23 cellular contexts compared by ENCODE assay signal in genomic region chr9:93343663-93344062, GRCh38.
"Had no signal": no experiment of that assay in that cellular context is flagged by ENCODE, and none has a peak within 500 bp of the region (broad histone marks: within the 10 kb centered on the region; RNA-seq: fewer than 3 reads in every experiment).

No MANE protein-coding gene starts in this region.

- H3K27ac Mint-ChIP-seq: activated CD8-positive, alpha-beta T cell treated with anti-CD3 and anti-CD28 coated beads for 36 hours; activated naive CD4-positive, alpha-beta T cell treated with anti-CD3 and anti-CD28 coated beads, Interleukin-2, amount 50 U/mL, for 24 hours; activated naive CD8-positive, alpha-beta T cell treated with anti-CD3 and anti-CD28 coated beads, Interleukin-2, amount 50 U/mL, for 24 hours; activated T-helper 2 cell treated with anti-CD3 and anti-CD28 coated beads, Interferon-gamma antibody, Interleukin-2, Interleukin-4, amounts not matched to agents 10 μg/mL and 5 μg/mL and 100 μg/mL, durations not matched to agents 14 hours and 24 hours and 36 hours; endodermal cell had no signal

- H3K27ac ChIP-seq: breast epithelium, foreskin keratinocyte, heart left ventricle, left lung, spleen, suprapubic skin, tibial artery had no signal

- H3K4me3 Mint-ChIP-seq: activated CD8-positive, alpha-beta T cell treated with anti-CD3 and anti-CD28 coated beads for 36 hours; activated naive CD4-positive, alpha-beta T cell treated with anti-CD3 and anti-CD28 coated beads, Interleukin-2, amount 50 U/mL, for 24 hours; activated naive CD8-positive, alpha-beta T cell treated with anti-CD3 and anti-CD28 coated beads, Interleukin-2, amount 50 U/mL, for 24 hours; activated T-cell treated with anti-CD3 and anti-CD28 coated beads, Interleukin-2, amount 50 U/mL, for 4 hours; endodermal cell had no signal

- H3K4me1 ChIP-seq: breast epithelium, foreskin keratinocyte had no signal

- DNase-seq: activated CD4-positive, alpha-beta T cell treated with anti-CD3 and anti-CD28 coated beads, Interleukin-2, amount 50 U/mL, for 1 hour; activated CD8-positive, alpha-beta T cell treated with anti-CD3 and anti-CD28 coated beads for 36 hours; activated naive CD8-positive, alpha-beta T cell treated with anti-CD3 and anti-CD28 coated beads, Interleukin-2, amount 50 U/mL, for 24 hours; activated T-cell treated with anti-CD3 and anti-CD28 coated beads, Interleukin-2, amount 50 U/mL, for 4 hours; amygdala; central memory CD4-positive, alpha-beta T cell; endodermal cell; foreskin keratinocyte; heart left ventricle; hypothalamus; kidney glomerular epithelial cell; left lung; occipital lobe; posterior cingulate gyrus; right cardiac atrium; spleen; stimulated activated naive CD4-positive, alpha-beta T cell; T-helper 2 cell; tibial artery had no signal

- H3K36me3 ChIP-seq: breast epithelium, heart left ventricle, left lung, spleen, suprapubic skin, tibial artery had no signal

- ATAC-seq: activated CD8-positive, alpha-beta T cell treated with anti-CD3 and anti-CD28 coated beads for 36 hours; activated naive CD8-positive, alpha-beta T cell treated with anti-CD3 and anti-CD28 coated beads, Interleukin-2, amount 50 U/mL, for 24 hours; activated T-cell treated with anti-CD3 and anti-CD28 coated beads, Interleukin-2, amount 50 U/mL, for 4 hours; foreskin keratinocyte; heart left ventricle; left lung; right cardiac atrium had no signal

- H3K4me3 ChIP-seq: breast epithelium, heart left ventricle, left lung, spleen, suprapubic skin, tibial artery had no signal

- H3K9me3 ChIP-seq: suprapubic skin had no signal
